ENCODE assay signal across 24 cellular contexts in the genomic region with DNA sequence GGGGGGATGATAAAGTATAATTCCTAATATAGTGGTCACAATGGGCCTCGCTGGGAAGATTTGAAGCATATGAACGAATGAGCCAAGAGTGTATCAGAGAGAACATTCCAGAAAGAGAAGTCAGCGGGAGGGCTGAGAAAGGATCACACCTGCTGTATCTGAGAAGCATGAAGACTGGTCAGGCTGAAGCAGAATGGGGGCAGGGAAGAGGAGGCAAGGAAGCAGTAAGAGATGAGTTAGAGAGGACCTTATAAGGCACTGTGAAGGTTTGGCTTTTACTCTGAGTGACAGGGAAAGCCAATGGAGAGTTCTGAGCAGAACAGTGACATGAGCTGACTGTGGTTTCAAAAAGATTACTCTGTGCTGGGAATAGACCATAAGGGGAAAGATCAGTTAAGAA.
DNase-seq lines count a peak whose midpoint lies in the region; ATAC-seq, FAIRE-seq and TF ChIP-seq lines count a peak whose summit lies in the region.
"Had no signal": no experiment of that assay in that cellular context is flagged by ENCODE, and none has a peak within 500 bp of the region (broad histone marks: within the 10 kb centered on the region; RNA-seq: fewer than 3 reads in every experiment).

No MANE protein-coding gene starts in this region.

- POLR2A ChIA-PET in RWPE1 (lab: Yijun Ruan, JAX; ENCODE audit: low non-redundant PET): no interaction called here

- H2AFZ ChIP-seq in GM23248: no peak overlapping the region

- H3K4me1 ChIP-seq in GM23248 (ENCODE audit: insufficient read depth): peaks cover 9% of the 10 kb centered on the region; the same call in 1 of the 2 replicates
- no peaks in the 10 kb centered on the region for H3K4me1 ChIP-seq in body of pancreas
- H3K4me1 ChIP-seq in left ventricle myocardium inferior: peaks cover 5% of the 10 kb centered on the region
- no peaks in the 10 kb centered on the region for H3K4me1 ChIP-seq in pancreas
- H3K4me1 ChIP-seq: Caco-2, suprapubic skin had no signal

- H3K9me2 ChIP-seq in GM23248 (ENCODE audit: insufficient read depth): no peaks in the 10 kb centered on the region

- CTCF ChIA-PET in RWPE1 (lab: Yijun Ruan, JAX): no interaction called here

- H3K9ac ChIP-seq in GM23248: no peak overlapping the region
- H3K9ac ChIP-seq: KMS-11 had no signal

- no peak for FAIRE-seq in pancreas (lab: Jason Lieb, UNC)
- FAIRE-seq: GM12892 had no signal

- H3K9me3 ChIP-seq in GM23248 (ENCODE audit: low read depth) (no peaks in the 10 kb centered on the region), body of pancreas (no peaks in the 10 kb centered on the region), left ventricle myocardium inferior (replicated peaks) (peaks cover 8% of the 10 kb centered on the region), pancreas (no peaks in the 10 kb centered on the region)
- H3K9me3 ChIP-seq: Caco-2, heart left ventricle, ovary, suprapubic skin had no signal

- TF ChIP-seq CTCF in RWPE1 (conservative IDR thresholded peaks at IDR 0.05; ENCODE audit: low read depth): no peak
- TF ChIP-seq CTCF in fibroblast of the aortic adventitia (IDR thresholded peaks at IDR 0.05; ENCODE audit: insufficient read depth, low read length): no peak
- no peak for TF ChIP-seq CTCF in body of pancreas (IDR thresholded peaks at IDR 0.05)
- no peak for TF ChIP-seq CTCF in left ventricle myocardium inferior (IDR thresholded peaks at IDR 0.05; ENCODE audit: borderline replicate concordance)
- no peak for TF ChIP-seq CTCF in pancreas (IDR thresholded peaks at IDR 0.05)
- TF ChIP-seq CTCF in GM13976 (IDR thresholded peaks at IDR 0.05; ENCODE audit: borderline replicate concordance, control extremely low read depth, extremely low read depth, insufficient read depth, missing control alignments): no peak

- H3F3A ChIP-seq in GM23248 (ENCODE audit: insufficient read depth): no peaks in the 10 kb centered on the region

- ATAC-seq in body of pancreas (no peak), pancreas (no peak)
- ATAC-seq: esophagus mucosa, heart left ventricle, left ventricle myocardium superior had no signal

- H3K36me3 ChIP-seq in GM23248 (ENCODE audit: low read depth): no peaks in the 10 kb centered on the region
- no peaks in the 10 kb centered on the region for H3K36me3 ChIP-seq in body of pancreas (replicated peaks in 1 of 2; ENCODE audit: insufficient read depth in 1 of 2, low read depth in 2 of 2)
- peaks cover 13% of the 10 kb centered on the region for H3K36me3 ChIP-seq in left ventricle myocardium inferior
- no peaks in the 10 kb centered on the region for H3K36me3 ChIP-seq in pancreas
- H3K36me3 ChIP-seq: ovary, suprapubic skin had no signal

- H3K4me2 ChIP-seq in GM23248 (ENCODE audit: unreplicated experiment): no peak overlapping the region
- H3K4me2 ChIP-seq: KMS-11 had no signal

- no peak overlapping the region for H3K27ac ChIP-seq in GM23248
- no peak overlapping the region for H3K27ac ChIP-seq in RWPE1
- no peak overlapping the region for H3K27ac ChIP-seq in body of pancreas
- no peak overlapping the region for H3K27ac ChIP-seq in left ventricle myocardium inferior (replicated peaks)
- H3K27ac ChIP-seq in pancreas: no peak overlapping the region
- H3K27ac ChIP-seq: dorsolateral prefrontal cortex, heart left ventricle, KMS-11, ovary, skin epidermis, suprapubic skin had no signal

- H4K20me1 ChIP-seq in GM23248 (ENCODE audit: insufficient read depth): no peaks in the 10 kb centered on the region

- TF ChIP-seq POLR2A in body of pancreas (IDR thresholded peaks at IDR 0.05): no peak

- peak; percentile 30 for DNase-seq in GM23248
- peak; percentile 27 for DNase-seq in RWPE1 (ENCODE audit: low spot score)
- peak; percentile 35 for DNase-seq in fibroblast of the aortic adventitia (ENCODE audit: low read depth)
- peak; percentile 75 for DNase-seq in non-pigmented ciliary epithelial cell (ENCODE audit: low read depth)
- DNase-seq in body of pancreas: no peak
- no peak for DNase-seq in left ventricle myocardium inferior
- DNase-seq in pancreas: no peak
- no peak for DNase-seq in GM13976 (ENCODE audit: low spot score)
- DNase-seq: activated CD4-positive, alpha-beta T cell treated with anti-CD3 and anti-CD28 coated beads, Interleukin-2, amount 50 U/mL, for 1 hour; activated naive CD4-positive, alpha-beta T cell treated with anti-CD3 and anti-CD28 coated beads for 36 hours; activated T-cell treated with anti-CD3 and anti-CD28 coated beads for 4 hours; Caco-2; dorsolateral prefrontal cortex; GDM1; heart left ventricle; left ventricle myocardium superior; NCI-H1105 treated with DMSO at 0.1 percent for 48 hours; NCI-H2107; ovary had no signal

- no peaks in the 10 kb centered on the region for H3K79me2 ChIP-seq in GM23248 (ENCODE audit: insufficient read depth)

- H3K27me3 ChIP-seq in GM23248 (replicated peaks; ENCODE audit: insufficient read depth) (no peaks in the 10 kb centered on the region), body of pancreas (no peaks in the 10 kb centered on the region), left ventricle myocardium inferior (ENCODE audit: low read depth) (no peaks in the 10 kb centered on the region), pancreas (no peaks in the 10 kb centered on the region)
- H3K27me3 ChIP-seq: dorsolateral prefrontal cortex, heart left ventricle, ovary, suprapubic skin had no signal

- intact Hi-C loops in body of pancreas (cut with DNase I): no loop called here
- intact Hi-C loops in left ventricle myocardium inferior (cut with micrococcal nuclease): loop anchor here (5.0 kb wide), 1 partner anchor 379 kb away; no protein-coding TSS in a partner anchor
- intact Hi-C loops in pancreas (cut with DNase I): no loop called here

- in situ Hi-C loops in GM23248 (cut with MboI): no loop called here
- in situ Hi-C loops in GM13976 (cut with MboI; ENCODE audit: low sequenced_read_pairs, unreplicated experiment): no loop called here

- WGBS in GM23248 (ENCODE audit: low coverage in 1 of 2, low lambda C conversion rate in 2 of 2, missing lambda C conversion rate in 2 of 2), 2 experiments: 52 to 54% methylated on average over 3 of the region's 3 CpGs
- 85 to 89% methylated on average over 3 of the region's 3 CpGs for WGBS in body of pancreas, 2 donors
- 85 to 88% methylated on average over 3 of the region's 3 CpGs for WGBS in pancreas, 2 donors

- H3K4me3 ChIP-seq in GM23248 (no peak overlapping the region), fibroblast of the aortic adventitia (ENCODE audit: low read depth, low read length) (no peak overlapping the region), body of pancreas (no peak overlapping the region), left ventricle myocardium inferior (no peak overlapping the region), pancreas (no peak overlapping the region)
- H3K4me3 ChIP-seq: dorsolateral prefrontal cortex, heart left ventricle, ovary, skin epidermis, suprapubic skin had no signal

Comparison
In these comparisons a context has a peak if more than half of its experiments do, and no peak if none do; other contexts are left out.
1. DNase-seq: peak in GM23248 (single experiment), RWPE1 (single experiment), fibroblast of the aortic adventitia (single experiment) and non-pigmented ciliary epithelial cell (single experiment); none in body of pancreas (0 of 4), left ventricle myocardium inferior (single experiment), pancreas (0 of 6) and GM13976 (single experiment).